In the genomic region with DNA sequence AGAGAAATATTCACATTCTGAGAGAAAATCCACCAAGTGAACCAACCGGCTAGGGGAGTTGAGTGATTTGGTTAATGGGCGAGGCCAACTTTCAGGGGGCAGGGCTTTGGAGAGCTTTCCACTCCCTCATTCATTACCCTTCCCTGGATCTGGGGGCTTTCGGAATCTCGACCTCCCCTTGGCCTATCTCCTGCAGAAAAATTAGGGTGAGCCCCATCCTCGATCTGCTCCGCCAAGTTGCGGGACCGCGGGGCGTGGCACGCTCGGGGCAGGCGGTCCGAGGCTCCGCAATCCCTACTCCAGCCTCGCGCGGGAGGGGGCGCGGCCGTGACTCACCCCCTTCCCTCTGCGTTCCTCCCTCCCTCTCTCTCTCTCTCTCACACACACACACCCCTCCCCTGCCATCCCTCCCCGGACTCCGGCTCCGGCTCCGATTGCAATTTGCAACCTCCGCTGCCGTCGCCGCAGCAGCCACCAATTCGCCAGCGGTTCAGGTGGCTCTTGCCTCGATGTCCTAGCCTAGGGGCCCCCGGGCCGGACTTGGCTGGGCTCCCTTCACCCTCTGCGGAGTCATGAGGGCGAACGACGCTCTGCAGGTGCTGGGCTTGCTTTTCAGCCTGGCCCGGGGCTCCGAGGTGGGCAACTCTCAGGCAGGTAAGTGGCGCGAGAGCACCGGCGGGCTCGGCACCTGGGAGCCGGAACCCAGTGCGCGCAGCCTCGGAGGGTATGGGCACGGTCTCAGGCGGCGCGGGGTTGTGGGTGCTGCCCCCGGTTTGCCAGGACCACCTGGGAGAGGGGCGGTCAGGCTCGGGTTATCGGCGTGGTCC, we compare ENCODE assay signal across 1 cellular context.
TF ChIP-seq lines count a peak whose summit lies in the region.

Gene ERBB3 (plus strand): TSS at position 437 of the 827 bp plus-strand sequence. CDS start 136 bp downstream, at position 573.

TF ChIP-seq in HepG2, 621 proteins besides CTCF, POLR2A, EP300 and RAD21 (continued from another document and continues in another):
- TF ChIP-seq ZNF713 (CRISPR knock-in tag; IDR thresholded peaks at IDR 0.05) (no peak), SETDB1 (CRISPR knock-in tag; IDR thresholded peaks at IDR 0.05; ENCODE audit: borderline replicate concordance) (no peak), TBX3 (IDR thresholded peaks at IDR 0.05; ENCODE audit: borderline replicate concordance) (no peak), ZNF562 (CRISPR knock-in tag; IDR thresholded peaks at IDR 0.05; ENCODE audit: borderline replicate concordance) (no peak), TCF7 (IDR thresholded peaks at IDR 0.05; ENCODE audit: low read depth) (no peak), ZC3H13 (CRISPR knock-in tag; IDR thresholded peaks at IDR 0.05) (peak; percentile 93), ZEB1 (IDR thresholded peaks at IDR 0.05; ENCODE audit: insufficient replicate concordance, low read depth) (peak; percentile 70), ZNF615 (CRISPR knock-in tag; IDR thresholded peaks at IDR 0.05; ENCODE audit: borderline replicate concordance) (peak; percentile 37; the same call in 1 of the 2 replicates), MATR3 (CRISPR knock-in tag; IDR thresholded peaks at IDR 0.05) (no peak), ZNF607 (CRISPR knock-in tag; IDR thresholded peaks at IDR 0.05; ENCODE audit: borderline replicate concordance) (peak; percentile 89), ZBTB26 (CRISPR knock-in tag; IDR thresholded peaks at IDR 0.05; ENCODE audit: borderline replicate concordance) (0 out of 2 replicates have a peak, but pooled peaks have one; percentile 13), PBX3 (CRISPR knock-in tag; IDR thresholded peaks at IDR 0.05; ENCODE audit: borderline replicate concordance) (no peak), TERF1 (CRISPR knock-in tag; IDR thresholded peaks at IDR 0.05) (no peak), ZNF563 (CRISPR knock-in tag; IDR thresholded peaks at IDR 0.05) (0 out of 2 replicates have a peak, but pooled peaks have one; percentile 3), ZFP82 (CRISPR knock-in tag; IDR thresholded peaks at IDR 0.05; ENCODE audit: borderline replicate concordance) (no peak; the same call in 1 of the 2 replicates), ZMAT5 (CRISPR knock-in tag; IDR thresholded peaks at IDR 0.05; ENCODE audit: borderline replicate concordance, low read depth) (no peak), RXRA (CRISPR knock-in tag; IDR thresholded peaks at IDR 0.05) (no peak; the same call in none of the 2 replicates), PAX8 (CRISPR knock-in tag; IDR thresholded peaks at IDR 0.05; ENCODE audit: borderline replicate concordance) (no peak), CREBL2 (CRISPR knock-in tag; IDR thresholded peaks at IDR 0.05; ENCODE audit: borderline replicate concordance) (no peak), HDAC2 (CRISPR knock-in tag; IDR thresholded peaks at IDR 0.05) (peak; percentile 54; the same call in 1 of the 2 replicates), SOX5 (CRISPR knock-in tag; IDR thresholded peaks at IDR 0.05; ENCODE audit: borderline replicate concordance) (0 out of 2 replicates have a peak, but pooled peaks have one; percentile 38), U2AF2 (IDR thresholded peaks at IDR 0.05; ENCODE audit: low read depth, low read length) (no peak), PPARG (CRISPR knock-in tag; conservative IDR thresholded peaks at IDR 0.05) (no peak), MAFK (conservative IDR thresholded peaks at IDR 0.05 in 1 of 2, IDR thresholded peaks at IDR 0.05 in 1 of 2; ENCODE audit: low read length in 2 of 2) (no peak), ATF7 (IDR thresholded peaks at IDR 0.05) (no peak), ATF7 (CRISPR knock-in tag; IDR thresholded peaks at IDR 0.05) (no peak), HNRNPH1 (optimal IDR thresholded peaks at IDR 0.05; ENCODE audit: low read depth, low read length) (no peak), ISX (CRISPR knock-in tag; conservative IDR thresholded peaks at IDR 0.05) (no peak), THAP8 (CRISPR knock-in tag; IDR thresholded peaks at IDR 0.05; ENCODE audit: borderline replicate concordance) (peak; percentile 72; the same call in 1 of the 2 replicates), ZNF564 (CRISPR knock-in tag; IDR thresholded peaks at IDR 0.05) (peak; percentile 80), ZSCAN20 (CRISPR knock-in tag; IDR thresholded peaks at IDR 0.05; ENCODE audit: borderline replicate concordance) (peak; percentile 89), RFX5 (IDR thresholded peaks at IDR 0.05; ENCODE audit: low read depth, low read length) (no peak), BORCS8-MEF2B (CRISPR knock-in tag; IDR thresholded peaks at IDR 0.05) (peak; percentile 70), CCDC6 (CRISPR knock-in tag; IDR thresholded peaks at IDR 0.05) (peak; percentile 77; the same call in 1 of the 2 replicates), ZFP41 (CRISPR knock-in tag; IDR thresholded peaks at IDR 0.05; ENCODE audit: borderline replicate concordance) (no peak)
- TF ChIP-seq, protein P1, sequence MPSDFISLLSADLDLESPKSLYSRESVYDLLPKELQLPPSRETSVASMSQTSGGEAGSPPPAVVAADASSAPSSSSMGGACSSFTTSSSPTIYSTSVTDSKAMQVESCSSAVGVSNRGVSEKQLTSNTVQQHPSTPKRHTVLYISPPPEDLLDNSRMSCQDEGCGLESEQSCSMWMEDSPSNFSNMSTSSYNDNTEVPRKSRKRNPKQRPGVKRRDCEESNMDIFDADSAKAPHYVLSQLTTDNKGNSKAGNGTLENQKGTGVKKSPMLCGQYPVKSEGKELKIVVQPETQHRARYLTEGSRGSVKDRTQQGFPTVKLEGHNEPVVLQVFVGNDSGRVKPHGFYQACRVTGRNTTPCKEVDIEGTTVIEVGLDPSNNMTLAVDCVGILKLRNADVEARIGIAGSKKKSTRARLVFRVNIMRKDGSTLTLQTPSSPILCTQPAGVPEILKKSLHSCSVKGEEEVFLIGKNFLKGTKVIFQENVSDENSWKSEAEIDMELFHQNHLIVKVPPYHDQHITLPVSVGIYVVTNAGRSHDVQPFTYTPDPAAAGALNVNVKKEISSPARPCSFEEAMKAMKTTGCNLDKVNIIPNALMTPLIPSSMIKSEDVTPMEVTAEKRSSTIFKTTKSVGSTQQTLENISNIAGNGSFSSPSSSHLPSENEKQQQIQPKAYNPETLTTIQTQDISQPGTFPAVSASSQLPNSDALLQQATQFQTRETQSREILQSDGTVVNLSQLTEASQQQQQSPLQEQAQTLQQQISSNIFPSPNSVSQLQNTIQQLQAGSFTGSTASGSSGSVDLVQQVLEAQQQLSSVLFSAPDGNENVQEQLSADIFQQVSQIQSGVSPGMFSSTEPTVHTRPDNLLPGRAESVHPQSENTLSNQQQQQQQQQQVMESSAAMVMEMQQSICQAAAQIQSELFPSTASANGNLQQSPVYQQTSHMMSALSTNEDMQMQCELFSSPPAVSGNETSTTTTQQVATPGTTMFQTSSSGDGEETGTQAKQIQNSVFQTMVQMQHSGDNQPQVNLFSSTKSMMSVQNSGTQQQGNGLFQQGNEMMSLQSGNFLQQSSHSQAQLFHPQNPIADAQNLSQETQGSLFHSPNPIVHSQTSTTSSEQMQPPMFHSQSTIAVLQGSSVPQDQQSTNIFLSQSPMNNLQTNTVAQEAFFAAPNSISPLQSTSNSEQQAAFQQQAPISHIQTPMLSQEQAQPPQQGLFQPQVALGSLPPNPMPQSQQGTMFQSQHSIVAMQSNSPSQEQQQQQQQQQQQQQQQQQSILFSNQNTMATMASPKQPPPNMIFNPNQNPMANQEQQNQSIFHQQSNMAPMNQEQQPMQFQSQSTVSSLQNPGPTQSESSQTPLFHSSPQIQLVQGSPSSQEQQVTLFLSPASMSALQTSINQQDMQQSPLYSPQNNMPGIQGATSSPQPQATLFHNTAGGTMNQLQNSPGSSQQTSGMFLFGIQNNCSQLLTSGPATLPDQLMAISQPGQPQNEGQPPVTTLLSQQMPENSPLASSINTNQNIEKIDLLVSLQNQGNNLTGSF (CRISPR knock-in tag; IDR thresholded peaks at IDR 0.05): no peak
- TF ChIP-seq, protein P2, sequence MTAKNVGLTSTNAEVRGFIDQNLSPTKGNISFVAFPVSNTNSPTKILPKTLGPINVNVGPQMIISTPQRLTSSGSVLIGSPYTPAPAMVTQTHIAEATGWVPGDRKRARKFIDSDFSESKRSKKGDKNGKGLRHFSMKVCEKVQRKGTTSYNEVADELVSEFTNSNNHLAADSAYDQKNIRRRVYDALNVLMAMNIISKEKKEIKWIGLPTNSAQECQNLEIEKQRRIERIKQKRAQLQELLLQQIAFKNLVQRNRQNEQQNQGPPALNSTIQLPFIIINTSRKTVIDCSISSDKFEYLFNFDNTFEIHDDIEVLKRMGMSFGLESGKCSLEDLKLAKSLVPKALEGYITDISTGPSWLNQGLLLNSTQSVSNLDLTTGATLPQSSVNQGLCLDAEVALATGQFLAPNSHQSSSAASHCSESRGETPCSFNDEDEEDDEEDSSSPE (CRISPR knock-in tag; IDR thresholded peaks at IDR 0.05): no peak
- TF ChIP-seq, protein P3, sequence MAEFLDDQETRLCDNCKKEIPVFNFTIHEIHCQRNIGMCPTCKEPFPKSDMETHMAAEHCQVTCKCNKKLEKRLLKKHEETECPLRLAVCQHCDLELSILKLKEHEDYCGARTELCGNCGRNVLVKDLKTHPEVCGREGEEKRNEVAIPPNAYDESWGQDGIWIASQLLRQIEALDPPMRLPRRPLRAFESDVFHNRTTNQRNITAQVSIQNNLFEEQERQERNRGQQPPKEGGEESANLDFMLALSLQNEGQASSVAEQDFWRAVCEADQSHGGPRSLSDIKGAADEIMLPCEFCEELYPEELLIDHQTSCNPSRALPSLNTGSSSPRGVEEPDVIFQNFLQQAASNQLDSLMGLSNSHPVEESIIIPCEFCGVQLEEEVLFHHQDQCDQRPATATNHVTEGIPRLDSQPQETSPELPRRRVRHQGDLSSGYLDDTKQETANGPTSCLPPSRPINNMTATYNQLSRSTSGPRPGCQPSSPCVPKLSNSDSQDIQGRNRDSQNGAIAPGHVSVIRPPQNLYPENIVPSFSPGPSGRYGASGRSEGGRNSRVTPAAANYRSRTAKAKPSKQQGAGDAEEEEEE (CRISPR knock-in tag; IDR thresholded peaks at IDR 0.05; ENCODE audit: borderline replicate concordance): no peak
- TF ChIP-seq, protein P4, sequence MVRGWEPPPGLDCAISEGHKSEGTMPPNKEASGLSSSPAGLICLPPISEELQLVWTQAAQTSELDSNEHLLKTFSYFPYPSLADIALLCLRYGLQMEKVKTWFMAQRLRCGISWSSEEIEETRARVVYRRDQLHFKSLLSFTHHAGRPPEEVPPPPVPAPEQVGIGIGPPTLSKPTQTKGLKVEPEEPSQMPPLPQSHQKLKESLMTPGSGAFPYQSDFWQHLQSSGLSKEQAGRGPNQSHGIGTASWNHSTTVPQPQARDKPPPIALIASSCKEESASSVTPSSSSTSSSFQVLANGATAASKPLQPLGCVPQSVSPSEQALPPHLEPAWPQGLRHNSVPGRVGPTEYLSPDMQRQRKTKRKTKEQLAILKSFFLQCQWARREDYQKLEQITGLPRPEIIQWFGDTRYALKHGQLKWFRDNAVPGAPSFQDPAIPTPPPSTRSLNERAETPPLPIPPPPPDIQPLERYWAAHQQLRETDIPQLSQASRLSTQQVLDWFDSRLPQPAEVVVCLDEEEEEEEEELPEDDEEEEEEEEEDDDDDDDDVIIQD (CRISPR knock-in tag; IDR thresholded peaks at IDR 0.05; ENCODE audit: low read depth): no peak
- TF ChIP-seq, protein P5, sequence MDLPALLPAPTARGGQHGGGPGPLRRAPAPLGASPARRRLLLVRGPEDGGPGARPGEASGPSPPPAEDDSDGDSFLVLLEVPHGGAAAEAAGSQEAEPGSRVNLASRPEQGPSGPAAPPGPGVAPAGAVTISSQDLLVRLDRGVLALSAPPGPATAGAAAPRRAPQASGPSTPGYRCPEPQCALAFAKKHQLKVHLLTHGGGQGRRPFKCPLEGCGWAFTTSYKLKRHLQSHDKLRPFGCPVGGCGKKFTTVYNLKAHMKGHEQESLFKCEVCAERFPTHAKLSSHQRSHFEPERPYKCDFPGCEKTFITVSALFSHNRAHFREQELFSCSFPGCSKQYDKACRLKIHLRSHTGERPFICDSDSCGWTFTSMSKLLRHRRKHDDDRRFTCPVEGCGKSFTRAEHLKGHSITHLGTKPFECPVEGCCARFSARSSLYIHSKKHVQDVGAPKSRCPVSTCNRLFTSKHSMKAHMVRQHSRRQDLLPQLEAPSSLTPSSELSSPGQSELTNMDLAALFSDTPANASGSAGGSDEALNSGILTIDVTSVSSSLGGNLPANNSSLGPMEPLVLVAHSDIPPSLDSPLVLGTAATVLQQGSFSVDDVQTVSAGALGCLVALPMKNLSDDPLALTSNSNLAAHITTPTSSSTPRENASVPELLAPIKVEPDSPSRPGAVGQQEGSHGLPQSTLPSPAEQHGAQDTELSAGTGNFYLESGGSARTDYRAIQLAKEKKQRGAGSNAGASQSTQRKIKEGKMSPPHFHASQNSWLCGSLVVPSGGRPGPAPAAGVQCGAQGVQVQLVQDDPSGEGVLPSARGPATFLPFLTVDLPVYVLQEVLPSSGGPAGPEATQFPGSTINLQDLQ (CRISPR knock-in tag; IDR thresholded peaks at IDR 0.05): no peak
